In the genomic region with DNA sequence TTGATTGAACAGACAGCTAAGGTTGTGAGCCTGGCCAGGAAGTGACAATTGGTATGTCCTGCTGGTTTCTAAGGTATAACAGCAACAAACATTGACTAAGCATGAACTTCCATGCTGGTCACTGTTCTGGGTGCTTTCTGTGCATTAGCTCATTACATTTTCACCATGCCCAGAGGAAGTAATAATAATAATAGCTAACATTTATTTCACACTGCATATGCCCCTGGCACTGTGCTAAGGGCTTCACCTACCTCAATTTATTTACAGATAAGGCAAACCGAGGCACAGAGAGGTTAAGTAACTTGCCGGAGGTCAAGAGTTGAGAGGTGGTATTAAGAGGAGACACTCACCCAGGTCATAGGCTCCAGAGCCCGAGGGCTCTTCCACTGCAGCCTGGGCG, we compare ENCODE assay signal across 20 cellular contexts.
"Had no signal": no experiment of that assay in that cellular context is flagged by ENCODE, and none has a peak within 500 bp of the region (broad histone marks: within the 10 kb centered on the region; RNA-seq: fewer than 3 reads in every experiment).

No MANE protein-coding gene starts in this region.

- H3K9ac ChIP-seq: KMS-11, SK-N-SH had no signal

- H3K4me3 ChIP-seq: K562 had no signal

- H3K9me2 ChIP-seq: SK-N-SH had no signal

- H3K4me2 ChIP-seq: KMS-11, SK-N-SH had no signal

- H3K27ac ChIP-seq: KMS-11, RWPE1 had no signal

- DNase-seq: Kasumi-1, NCI-H1092, NCI-H1105 treated with DMSO at 0.1 percent for 48 hours, NCI-H1436, NCI-H187, NCI-H2029, NCI-H2081 treated with DMSO at 0.1 percent for 48 hours, NCI-H2171, NCI-H226, NCI-H446, NCI-H510A, NCI-H524 treated with DMSO at 0.1 percent for 48 hours, NCI-H69, NCI-H774, SHP77, SK-N-SH, SW 1271 had no signal

- H3K9me3 ChIP-seq: SK-N-SH had no signal
